Comparison of ENCODE assay signal across 19 cellular contexts in genomic region chr22:41899992-41900651, GRCh38. TPM values are rescaled to one million over a fixed set of nuclear protein-coding genes. Genes with fewer than 3 reads are reported as not detected.
A peak's percentile ranks its signal among the peaks of the same experiment; 100 is the strongest.
DNase-seq lines count a peak whose midpoint lies in the region; ATAC-seq and TF ChIP-seq lines count a peak whose summit lies in the region.
"Had no signal": no experiment of that assay in that cellular context is flagged by ENCODE, and none has a peak within 500 bp of the region (broad histone marks: within the 10 kb centered on the region; RNA-seq: fewer than 3 reads in every experiment).

No MANE protein-coding gene starts in this region.

- intact Hi-C loops in Right ventricle myocardium superior (cut with DNase I), result no loop called here
- intact Hi-C loops in lower lobe of right lung (cut with DNase I), result no loop called here
- intact Hi-C loops in spleen (cut with DNase I; ENCODE audit: low total_unique reads), result no loop called here

- no peak for TF ChIP-seq POLR2A in spleen (IDR thresholded peaks at IDR 0.05)

- H3K9me3 ChIP-seq in lower lobe of right lung, result no peaks in the 10 kb centered on the region
- no peaks in the 10 kb centered on the region for H3K9me3 ChIP-seq in spleen
- H3K9me3 ChIP-seq: Caco-2 had no signal

- no peaks in the 10 kb centered on the region for H3K9me3 Mint-ChIP-seq in activated T-cell treated with anti-CD3 and anti-CD28 coated beads, Interleukin-2, amount 50 U/mL, for 24 hours
- H3K9me3 Mint-ChIP-seq: CD4-positive, CD25-positive, alpha-beta regulatory T cell had no signal

- H3K36me3 Mint-ChIP-seq in activated T-cell treated with anti-CD3 and anti-CD28 coated beads, Interleukin-2, amount 50 U/mL, for 24 hours (ENCODE audit: low read depth), result peaks cover 95% of the 10 kb centered on the region

- DNase-seq in activated T-cell treated with anti-CD3 and anti-CD28 coated beads, Interleukin-2, amount 50 U/mL, for 24 hours, result no peak
- DNase-seq in activated T-cell treated with anti-CD3 and anti-CD28 coated beads for 4 hours, result no peak
- peak; percentile 72 for DNase-seq in Right ventricle myocardium superior
- DNase-seq in lower lobe of right lung, result peak; percentile 28
- DNase-seq in spleen, result peak; percentile 54
- no peak for DNase-seq in stimulated activated CD4-positive, alpha-beta T cell treated with anti-CD3 and anti-CD28 coated beads, Interleukin-4, amount 100 ng/mL, for 4 hours
- DNase-seq: Caco-2; CD4-positive, CD25-positive, alpha-beta regulatory T cell; EL; H7; NCI-H1105 treated with DMSO at 0.1 percent for 48 hours; NCI-H187; NCI-H69 had no signal

- H3K36me3 ChIP-seq in lower lobe of right lung (peaks cover 97% of the 10 kb centered on the region), spleen (peaks cover 3 to 100% (median 96%) of the 10 kb centered on the region in 6 donors)

- H3K27ac Mint-ChIP-seq in activated T-cell treated with anti-CD3 and anti-CD28 coated beads, Interleukin-2, amount 50 U/mL, for 24 hours, result peak overlapping the region; percentile 52

- TF ChIP-seq CTCF in lower lobe of right lung (IDR thresholded peaks at IDR 0.05), result no peak
- no peak for TF ChIP-seq CTCF in spleen (IDR thresholded peaks at IDR 0.05 in 8 of 11, conservative IDR thresholded peaks at IDR 0.05 in 3 of 11)

- H3K27me3 ChIP-seq in lower lobe of right lung (ENCODE audit: low read depth), result no peaks in the 10 kb centered on the region
- H3K27me3 ChIP-seq in spleen (replicated peaks in 1 of 7), result no peaks in the 10 kb centered on the region

- 89 to 96% (median 91%) methylated on average over 10 to 13 of the region's 13 CpGs for WGBS in spleen, 5 donors

- no peak overlapping the region for H3K4me3 Mint-ChIP-seq in activated T-cell treated with anti-CD3 and anti-CD28 coated beads, Interleukin-2, amount 50 U/mL, for 24 hours
- H3K4me3 Mint-ChIP-seq: B cell; CD4-positive, CD25-positive, alpha-beta regulatory T cell had no signal

- H3K27me3 Mint-ChIP-seq in activated T-cell treated with anti-CD3 and anti-CD28 coated beads, Interleukin-2, amount 50 U/mL, for 24 hours, result no peaks in the 10 kb centered on the region
- H3K27me3 Mint-ChIP-seq: B cell; CD4-positive, CD25-positive, alpha-beta regulatory T cell had no signal

- ATAC-seq in Right ventricle myocardium superior (ENCODE audit: poor library complexity) (peak; percentile 59), lower lobe of right lung (no peak), HG02970 (IDR thresholded peaks at IDR 0.05; ENCODE audit: low FRiP score, unreplicated experiment) (no peak), HG03159 (IDR thresholded peaks at IDR 0.05; ENCODE audit: unreplicated experiment) (no peak)

- no peak overlapping the region for H3K27ac ChIP-seq in lower lobe of right lung
- no peak overlapping the region for H3K27ac ChIP-seq in spleen
- H3K27ac ChIP-seq: 22Rv1 had no signal

- H3K4me3 ChIP-seq in lower lobe of right lung, result no peak overlapping the region
- no peak overlapping the region for H3K4me3 ChIP-seq in spleen

- no peaks in the 10 kb centered on the region for H3K4me1 ChIP-seq in lower lobe of right lung
- no peaks in the 10 kb centered on the region for H3K4me1 ChIP-seq in spleen
- H3K4me1 ChIP-seq: Caco-2 had no signal

- peaks cover 2% of the 10 kb centered on the region for H3K4me1 Mint-ChIP-seq in activated T-cell treated with anti-CD3 and anti-CD28 coated beads, Interleukin-2, amount 50 U/mL, for 24 hours (ENCODE audit: low read depth)
- H3K4me1 Mint-ChIP-seq: B cell; CD4-positive, CD25-positive, alpha-beta regulatory T cell had no signal

RNA-seq across cellular contexts. Expression of gene SHISA8, which starts 14.8 kb away (rescaled TPM):
- total RNA-seq in Right ventricle myocardium superior (6.4 TPM), lower lobe of right lung (not detected), spleen (1 to 10 TPM in 6 of 7 donors, under 1 TPM in 1; 0.51 to 5.9 (median 3.6) TPM)
- 1 to 10 TPM; 1.2 to 2.0 (median 1.4) TPM for polyA plus RNA-seq in spleen
- total RNA-seq: HT-29 had no signal
- polyA plus RNA-seq: AG04450 had no signal

RNA-seq across cellular contexts. Expression of gene TNFRSF13C, which starts 26.5 kb away (rescaled TPM):
- 1.2 TPM for total RNA-seq in Right ventricle myocardium superior
- total RNA-seq in lower lobe of right lung, result 0.27 TPM
- total RNA-seq in spleen, result 100 to 1,000 TPM in 1 of 7 donors, 10 to 100 TPM in 6; 65.3 to 144 (median 84.2) TPM
- polyA plus RNA-seq in spleen, result 10 to 100 TPM; 57.8 to 95.5 (median 65.9) TPM

RNA-seq across cellular contexts. Expression of gene CENPM, which starts 46.8 kb away (rescaled TPM):
- total RNA-seq in Right ventricle myocardium superior, result 0.59 TPM
- 2.3 TPM for total RNA-seq in lower lobe of right lung
- total RNA-seq in spleen, result 10 to 100 TPM in 4 of 7 donors, 1 to 10 TPM in 3; 3.3 to 20.9 (median 10.1) TPM
- polyA plus RNA-seq in spleen, result 10 to 100 TPM; 14.4 to 63.1 (median 24.7) TPM

Comparison
In these comparisons a context has a peak if more than half of its experiments do, and no peak if none do; other contexts are left out.
1. DNase-seq: peak in Right ventricle myocardium superior (single experiment), lower lobe of right lung (single experiment) and spleen (single experiment); none in activated T-cell treated with anti-CD3 and anti-CD28 coated beads, Interleukin-2, amount 50 U/mL, for 24 hours (single experiment), activated T-cell treated with anti-CD3 and anti-CD28 coated beads for 4 hours (single experiment) and stimulated activated CD4-positive, alpha-beta T cell treated with anti-CD3 and anti-CD28 coated beads, Interleukin-4, amount 100 ng/mL, for 4 hours (0 of 2).
2. RNA of gene TNFRSF13C, which starts 26.5 kb away (total RNA-seq): 65.3 to 144 TPM in spleen; 1.2 TPM in Right ventricle myocardium superior (single experiment) and 0.27 TPM in lower lobe of right lung (single experiment); every median in the first group is over 10 times any median in the second.